Comparison of ENCODE assay signal across 8 cellular contexts in genomic region chr1:42658880-42659337, GRCh38. TPM values are rescaled to one million over a fixed set of nuclear protein-coding genes. Genes with fewer than 3 reads are reported as not detected.
DNase-seq lines count a peak whose midpoint lies in the region; ATAC-seq, FAIRE-seq and TF ChIP-seq lines count a peak whose summit lies in the region.

No MANE protein-coding gene starts in this region.

- H3K4me1 ChIP-seq in GM12878 (ENCODE audit: control insufficient read depth, insufficient read depth, low read length) (0 out of 2 replicates have a peak, but pooled peaks cover 2% of the 10 kb centered on the region), right lobe of liver (peaks cover 0 to 12% (median 2%) of the 10 kb centered on the region in 4 donors), upper lobe of right lung (peaks cover 13% of the 10 kb centered on the region)

- no peak for TF ChIP-seq RAD21 in GM12878 (IDR thresholded peaks at IDR 0.05; ENCODE audit: insufficient read depth, low read depth, low read length)

- no peaks in the 10 kb centered on the region for H3K27me3 ChIP-seq in GM12878 (replicated peaks in 1 of 2; ENCODE audit: control insufficient read depth in 2 of 2, insufficient read depth in 2 of 2, low read length in 1 of 2)
- H3K27me3 ChIP-seq in right lobe of liver, result no peaks in the 10 kb centered on the region
- H3K27me3 ChIP-seq in upper lobe of right lung, result no peaks in the 10 kb centered on the region

- 2% methylated on average over 19 of the region's 19 CpGs for WGBS in GM12878 (ENCODE audit: insufficient coverage, insufficient replicate concordance, low lambda C conversion rate, missing lambda C conversion rate)
- 8% methylated on average over 15 of the region's 19 CpGs for WGBS in right lobe of liver (ENCODE audit: insufficient coverage, low coverage, low lambda C conversion rate, missing lambda C conversion rate)

- TF ChIP-seq CTCF in GM12878 (IDR thresholded peaks at IDR 0.05 in 2 of 3, conservative IDR thresholded peaks at IDR 0.05 in 1 of 3; ENCODE audit: control insufficient read depth in 2 of 3, extremely low read depth in 1 of 3, insufficient read depth in 1 of 3, low read depth in 3 of 3, low read length in 3 of 3), result no peak
- TF ChIP-seq CTCF in right lobe of liver (IDR thresholded peaks at IDR 0.05), result no peak
- no peak for TF ChIP-seq CTCF in upper lobe of right lung (IDR thresholded peaks at IDR 0.05)

- H3K4me3 ChIP-seq in GM12878 (peak overlapping the region; percentile 87), right lobe of liver (peak overlapping the region; percentile 81 to 89 (median 84)), upper lobe of right lung (peak overlapping the region; percentile 87)

- FAIRE-seq in GM12878 (lab: Jason Lieb, UNC), result no peak

- no peaks in the 10 kb centered on the region for H4K20me1 ChIP-seq in GM12878 (ENCODE audit: control insufficient read depth, insufficient read depth)

- H3K36me3 ChIP-seq in GM12878 (ENCODE audit: control insufficient read depth in 2 of 2, insufficient read depth in 2 of 2, low read length in 1 of 2) (no peaks in the 10 kb centered on the region), right lobe of liver (peaks cover 0 to 10% (median 0%) of the 10 kb centered on the region in 4 donors), upper lobe of right lung (peaks cover 27% of the 10 kb centered on the region)

- TF ChIP-seq POLR2A in GM12878 (IDR thresholded peaks at IDR 0.05; ENCODE audit: low read depth, low read length), result no peak
- TF ChIP-seq POLR2A in right lobe of liver (IDR thresholded peaks at IDR 0.05), result no peak

- H3K27ac ChIP-seq in GM12878 (ENCODE audit: control insufficient read depth, insufficient read depth), result peak overlapping the region; percentile 63
- H3K27ac ChIP-seq in right lobe of liver, result no peak overlapping the region
- H3K27ac ChIP-seq in upper lobe of right lung, result peak overlapping the region; percentile 78

- H2AFZ ChIP-seq in GM12878 (ENCODE audit: control insufficient read depth, low read depth, low read length), result peak overlapping the region; percentile 99

- SMC1A ChIA-PET in GM12878 (lab: Charles Lee; ENCODE audit: uncharacterized antibody, unreplicated experiment), result interaction anchor here (1.3 to 2.6 kb wide), 3 partner anchors 20 to 108 kb away, joined by 3 to 12 read pairs (median 5); partner anchors contain the start of genes C1orf50, P3H1 and YBX1

- peak overlapping the region; percentile 74 for H3K4me2 ChIP-seq in GM12878 (ENCODE audit: control insufficient read depth, insufficient read depth)

- ATAC-seq in GM12878 (no peak), right lobe of liver (no peak), upper lobe of right lung (no peak), GM19463 (IDR thresholded peaks at IDR 0.05; ENCODE audit: unreplicated experiment) (no peak)

- RAD21 ChIA-PET in GM12878 (lab: Charles Lee; ENCODE audit: unreplicated experiment), result interaction anchor here (0.9 to 1.5 kb wide), 2 partner anchors 31 to 104 kb away, joined by 3 to 7 read pairs; no protein-coding TSS in a partner anchor

- in situ Hi-C loops in GM12878 (cut with MboI), result no loop called here

- H3K9ac ChIP-seq in GM12878 (ENCODE audit: control insufficient read depth, insufficient read depth, low read length), result peak overlapping the region; percentile 71

- POLR2A ChIA-PET in GM12878 (lab: Charles Lee), result interaction anchor here (1.6 to 3.3 kb wide), 2 partner anchors 25 to 33 kb away, joined by 4 to 24 read pairs; partner anchors contain the start of gene YBX1

- TF ChIP-seq EP300 in GM12878 (IDR thresholded peaks at IDR 0.05; ENCODE audit: borderline replicate concordance in 1 of 2, control insufficient read depth in 1 of 2, low read depth in 2 of 2, low read length in 2 of 2), result no peak

- H3K79me2 ChIP-seq in GM12878 (ENCODE audit: control insufficient read depth, insufficient read depth, low read length), result peaks cover 28% of the 10 kb centered on the region

- BruUV-seq in GM12878 (replicated peaks; lab: Mats Ljungman, UMichigan), result no TSS peak

- intact Hi-C loops in GM12878 (cut with micrococcal nuclease; ENCODE audit: unreplicated experiment) (loop anchor here (1.0 kb wide), 2 partner anchors 23 to 196 kb away; partner anchors contain the start of genes CCDC30 and YBX1), right lobe of liver (cut with DNase I) (no loop called here), upper lobe of right lung (cut with DNase I) (no loop called here)

- DNase-seq in DMS114 treated with DMSO at 0.1 percent for 48 hours (lab: John Stamatoyannopoulos, UW; ENCODE audit: unreplicated experiment) (peak; percentile 30), HK-2 (ENCODE audit: unreplicated experiment) (peak; percentile 33), GM12878 (ENCODE audit: low read depth, low spot score) (no peak), right lobe of liver (no peak), upper lobe of right lung (no peak), AG08396 (ENCODE audit: low spot score) (no peak)
- DNase-seq in stimulated activated CD4-positive, alpha-beta T cell treated with anti-CD3 and anti-CD28 coated beads, Interleukin-4, amount 100 ng/mL, for 4 hours, result no peak

- H3K9me3 ChIP-seq in GM12878 (replicated peaks; ENCODE audit: control insufficient read depth, insufficient read depth, low read length) (no peaks in the 10 kb centered on the region), right lobe of liver (no peaks in the 10 kb centered on the region), upper lobe of right lung (no peaks in the 10 kb centered on the region)

- CTCF ChIA-PET in GM12878 (lab: Yijun Ruan, JAX), result interaction anchor here (1.3 kb wide), 1 partner anchor 32 kb away, joined by 5 read pairs; no protein-coding TSS in a partner anchor

TF ChIP-seq in GM12878, 131 proteins besides CTCF, POLR2A, EP300 and RAD21 (continues in another document):
- no peak for TF ChIP-seq MLLT1 (IDR thresholded peaks at IDR 0.05)
- TF ChIP-seq SIN3A (IDR thresholded peaks at IDR 0.05; ENCODE audit: low read depth, low read length), result no peak
- TF ChIP-seq PKNOX1 (IDR thresholded peaks at IDR 0.05), result no peak

RNA-seq across cellular contexts. Expression of gene PPIH, which starts 0.7 kb away (rescaled TPM):
- 39.6 and 39.8 TPM in 2 replicates for total RNA-seq in GM12878 (2013; cell fraction: nucleolus; rRNA removed)
- total RNA-seq in GM12878 (2014; rRNA removed) (75.1 and 82.7 TPM in 2 replicates), GM12878 (2014; rRNA removed; fragmentation: Illumina TruSeq; extraction: Trizol) (114 and 116 TPM in 2 replicates), GM12878 (2021) (75.3 and 79.8 TPM in 2 replicates), right lobe of liver (10 to 100 TPM in 2 of 6 experiments, 1 to 10 TPM in 4; 8.1 to 14.9 (median 9.2) TPM), upper lobe of right lung (20.0 TPM)
- polyA plus RNA-seq in GM12878 (2011; ENCODE audit: low read depth), result 47.1 TPM
- polyA plus RNA-seq in GM12878 (2011; rRNA removed) (134 and 151 TPM in 2 replicates), GM12878 (2014; fragmentation: Illumina TruSeq; extraction: Trizol) (172 and 241 TPM in 2 replicates), GM12878 (2014; fragmentation: Nextera tagmentation; extraction: Ambion mirVana) (100 to 1,000 TPM in 1 of 2 experiments, 10 to 100 TPM in 1; 96.3 to 114 TPM), GM12878 (2014; rRNA removed) (123 and 130 TPM in 2 replicates), GM12878 (2016; fragmentation: Nextera tagmentation; extraction: Ambion mirVana) (100 to 1,000 TPM; 132 to 146 TPM)
- 79.9 and 115 TPM in 2 replicates for polyA plus RNA-seq in GM12878 (2011; cell fraction: cytosol; rRNA removed)
- polyA plus RNA-seq in GM12878 (2011; cell fraction: nucleus; rRNA removed), result 51.3 and 72.1 TPM in 2 replicates
- polyA plus RNA-seq in GM12878 (2012), result 57.0 and 58.1 TPM in 2 replicates
- 28.5 and 31.3 TPM in 2 replicates for polyA minus RNA-seq in GM12878 (2011; rRNA and poly(A)+ RNA removed)
- polyA minus RNA-seq in GM12878 (2011; cell fraction: cytosol; rRNA and poly(A)+ RNA removed), result 16.4 and 20.7 TPM in 2 replicates
- polyA minus RNA-seq in GM12878 (2011; cell fraction: nucleus; rRNA and poly(A)+ RNA removed), result 20.3 and 27.6 TPM in 2 replicates

RNA-seq across cellular contexts. Expression of gene YBX1, which starts 23.3 kb away (rescaled TPM):
- 45.7 and 50.4 TPM in 2 replicates for total RNA-seq in GM12878 (2013; cell fraction: nucleolus; rRNA removed)
- total RNA-seq in GM12878 (2014; rRNA removed) (872 and 1,017 TPM in 2 replicates), GM12878 (2014; rRNA removed; fragmentation: Illumina TruSeq; extraction: Trizol) (1,098 and 1,178 TPM in 2 replicates), GM12878 (2021) (936 and 947 TPM in 2 replicates), right lobe of liver (100 to 1,000 TPM; 144 to 325 (median 207) TPM), upper lobe of right lung (478 TPM)
- polyA plus RNA-seq in GM12878 (2011; ENCODE audit: low read depth), result 426 TPM
- polyA plus RNA-seq in GM12878 (2011; rRNA removed) (587 and 826 TPM in 2 replicates), GM12878 (2014; fragmentation: Illumina TruSeq; extraction: Trizol) (1,157 and 1,353 TPM in 2 replicates), GM12878 (2014; fragmentation: Nextera tagmentation; extraction: Ambion mirVana) (100 to 1,000 TPM; 355 to 521 TPM), GM12878 (2014; rRNA removed) (726 and 845 TPM in 2 replicates), GM12878 (2016; fragmentation: Nextera tagmentation; extraction: Ambion mirVana) (100 to 1,000 TPM; 758 to 913 TPM)
- 587 and 618 TPM in 2 replicates for polyA plus RNA-seq in GM12878 (2011; cell fraction: cytosol; rRNA removed)
- 336 and 406 TPM in 2 replicates for polyA plus RNA-seq in GM12878 (2011; cell fraction: nucleus; rRNA removed)
- polyA plus RNA-seq in GM12878 (2012), result 702 and 782 TPM in 2 replicates
- 327 and 366 TPM in 2 replicates for polyA minus RNA-seq in GM12878 (2011; rRNA and poly(A)+ RNA removed)
- polyA minus RNA-seq in GM12878 (2011; cell fraction: cytosol; rRNA and poly(A)+ RNA removed), result 259 and 298 TPM in 2 replicates
- 45.7 and 77.4 TPM in 2 replicates for polyA minus RNA-seq in GM12878 (2011; cell fraction: nucleus; rRNA and poly(A)+ RNA removed)

Comparison
In these comparisons a context has a peak if more than half of its experiments do, and no peak if none do; other contexts are left out.
1. DNase-seq: peak in DMS114 treated with DMSO at 0.1 percent for 48 hours (single experiment) and HK-2 (single experiment); none in GM12878 (single experiment), right lobe of liver (0 of 3), upper lobe of right lung (single experiment), stimulated activated CD4-positive, alpha-beta T cell treated with anti-CD3 and anti-CD28 coated beads, Interleukin-4, amount 100 ng/mL, for 4 hours (0 of 2) and AG08396 (single experiment).
2. H3K27ac ChIP-seq: peak in GM12878 (single experiment) and upper lobe of right lung (single experiment); none in right lobe of liver (0 of 3).
3. Peak in every context shown above with its lines, with median percentiles within 50 percentile points of each other: H3K4me3 ChIP-seq.